ENCODE assay signal across 8 cellular contexts in the genomic region with DNA sequence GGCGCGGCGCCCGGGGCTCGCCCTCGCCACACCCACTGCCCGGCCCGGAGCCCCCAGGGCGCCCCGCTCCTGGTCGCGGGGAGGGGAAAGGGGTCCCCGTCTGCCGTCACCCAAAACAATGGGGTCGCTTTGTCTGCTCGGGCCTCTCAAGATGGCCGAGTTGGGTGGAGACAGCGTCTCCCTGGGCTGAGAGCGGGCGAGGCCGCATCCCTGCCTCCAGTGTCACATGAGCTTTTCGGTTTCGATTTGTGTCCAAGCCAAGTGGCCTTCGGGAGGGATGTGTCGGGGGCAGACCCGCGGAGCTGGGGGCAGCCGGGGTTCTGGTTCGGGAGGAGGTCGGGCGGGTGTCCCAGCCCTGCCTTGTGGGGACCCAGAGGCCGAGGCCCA. TPM values are rescaled to one million over a fixed set of nuclear protein-coding genes. Genes with fewer than 3 reads are reported as not detected.
A peak's percentile ranks its signal among the peaks of the same experiment; 100 is the strongest.
DNase-seq lines count a peak whose midpoint lies in the region; ATAC-seq and TF ChIP-seq lines count a peak whose summit lies in the region.

No MANE protein-coding gene starts in this region.

- no peaks in the 10 kb centered on the region for H3K9me3 Mint-ChIP-seq in progenitor cell of endocrine pancreas (ENCODE audit: low read depth)

- peaks cover 27% of the 10 kb centered on the region for H3K36me3 ChIP-seq in DND-41 (ENCODE audit: insufficient read depth, low read length)

- H3K27ac ChIP-seq in DND-41 (ENCODE audit: low read length) (peak overlapping the region; percentile 89), adipose tissue (ENCODE audit: low read depth, low read length) (peak overlapping the region; percentile 51)

- peak overlapping the region; percentile 73 to 96 for H3K4me3 ChIP-seq in DND-41 (ENCODE audit: low read depth in 1 of 2, low read length in 2 of 2)

- peaks cover 45% of the 10 kb centered on the region for H3K4me1 ChIP-seq in DND-41 (ENCODE audit: insufficient read depth, low read length)

- H3K27ac Mint-ChIP-seq in progenitor cell of endocrine pancreas = peak overlapping the region; percentile 94

- 0% methylated on average over 20 to 32 of the region's 32 CpGs for WGBS in adipose tissue, 3 donors

- H3K4me1 Mint-ChIP-seq in progenitor cell of endocrine pancreas (ENCODE audit: low read depth) = peaks cover 19% of the 10 kb centered on the region

- H3K27me3 Mint-ChIP-seq in progenitor cell of endocrine pancreas = peaks cover 9% of the 10 kb centered on the region

- peak overlapping the region; percentile 87 for H3K4me3 Mint-ChIP-seq in progenitor cell of endocrine pancreas (ENCODE audit: low read depth)

- H4K20me1 ChIP-seq in DND-41 (ENCODE audit: insufficient read depth, low read length) = peaks cover 29% of the 10 kb centered on the region

- TF ChIP-seq CTCF in DND-41 (IDR thresholded peaks at IDR 0.05; ENCODE audit: borderline replicate concordance, extremely low read depth, low read length, poor library complexity, severe bottlenecking) (no peak), progenitor cell of endocrine pancreas (IDR thresholded peaks at IDR 0.05; ENCODE audit: unreplicated experiment) (no peak)

- ATAC-seq in DND-41 (ENCODE audit: insufficient read depth, low read depth) (peak; percentile 59), GM21447 (IDR thresholded peaks at IDR 0.05; ENCODE audit: unreplicated experiment) (peak; percentile 43), SK-N-SH treated with all-trans-retinoic acid at 6 μM for 48 hours (peak; percentile 51), left cardiac atrium (peak; percentile 48 to 64)

- H3K27me3 ChIP-seq in DND-41 (ENCODE audit: insufficient read depth, low read length, poor library complexity) = no peaks in the 10 kb centered on the region

- H3K9ac ChIP-seq in DND-41 (ENCODE audit: low read depth, low read length) = peak overlapping the region; percentile 97

- peaks cover 57% of the 10 kb centered on the region for H3K79me2 ChIP-seq in DND-41 (ENCODE audit: insufficient read depth, low read length)

- H3K36me3 Mint-ChIP-seq in progenitor cell of endocrine pancreas (ENCODE audit: insufficient read depth) = peaks cover 3% of the 10 kb centered on the region

- H3K4me2 ChIP-seq in DND-41 (ENCODE audit: insufficient read depth, low read length) = peak overlapping the region; percentile 93

- H2AFZ ChIP-seq in DND-41 (ENCODE audit: low read depth, low read length) = peak overlapping the region; percentile 85

- intact Hi-C loops in left cardiac atrium (cut with DNase I) = loop anchor here (10.0 kb wide), 1 partner anchor 200 kb away; a partner anchor contains a TSS

- DNase-seq in DND-41 (peak; percentile 72), HuH-7 (ENCODE audit: low spot score) (peak; percentile 72), left cardiac atrium (peak; percentile 80), progenitor cell of endocrine pancreas (ENCODE audit: low spot score, unreplicated experiment) (peak; percentile 37), GOT3 (lab: John Stamatoyannopoulos, UW) (no peak)

- no peaks in the 10 kb centered on the region for H3K9me3 ChIP-seq in DND-41 (ENCODE audit: insufficient read depth, low read length, severe bottlenecking)

TF ChIP-seq in SK-N-SH treated with all-trans-retinoic acid at 6 μM for 48 hours, 23 proteins besides CTCF, POLR2A, EP300 and RAD21 (continues in another document):
- TF ChIP-seq, protein P1, sequence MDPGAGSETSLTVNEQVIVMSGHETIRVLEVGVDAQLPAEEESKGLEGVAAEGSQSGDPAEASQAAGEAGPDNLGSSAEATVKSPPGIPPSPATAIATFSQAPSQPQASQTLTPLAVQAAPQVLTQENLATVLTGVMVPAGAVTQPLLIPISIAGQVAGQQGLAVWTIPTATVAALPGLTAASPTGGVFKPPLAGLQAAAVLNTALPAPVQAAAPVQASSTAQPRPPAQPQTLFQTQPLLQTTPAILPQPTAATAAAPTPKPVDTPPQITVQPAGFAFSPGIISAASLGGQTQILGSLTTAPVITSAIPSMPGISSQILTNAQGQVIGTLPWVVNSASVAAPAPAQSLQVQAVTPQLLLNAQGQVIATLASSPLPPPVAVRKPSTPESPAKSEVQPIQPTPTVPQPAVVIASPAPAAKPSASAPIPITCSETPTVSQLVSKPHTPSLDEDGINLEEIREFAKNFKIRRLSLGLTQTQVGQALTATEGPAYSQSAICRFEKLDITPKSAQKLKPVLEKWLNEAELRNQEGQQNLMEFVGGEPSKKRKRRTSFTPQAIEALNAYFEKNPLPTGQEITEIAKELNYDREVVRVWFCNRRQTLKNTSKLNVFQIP (CRISPR knock-in tag; IDR thresholded peaks at IDR 0.05; ENCODE audit: borderline replicate concordance, low read depth) = no peak
- TF ChIP-seq RARB (CRISPR knock-in tag; IDR thresholded peaks at IDR 0.05) (no peak), OSR1 (CRISPR knock-in tag; IDR thresholded peaks at IDR 0.05) (no peak), ARNTL (CRISPR knock-in tag; IDR thresholded peaks at IDR 0.05; ENCODE audit: borderline replicate concordance, low read depth) (no peak), ESRRG (CRISPR knock-in tag; IDR thresholded peaks at IDR 0.05) (no peak), ISL1 (CRISPR knock-in tag; IDR thresholded peaks at IDR 0.05) (no peak), GLIS3 (CRISPR knock-in tag; IDR thresholded peaks at IDR 0.05) (no peak), ZNF70 (CRISPR knock-in tag; IDR thresholded peaks at IDR 0.05) (no peak), PPARA (CRISPR knock-in tag; IDR thresholded peaks at IDR 0.05; ENCODE audit: borderline replicate concordance) (no peak), ZFP30 (CRISPR knock-in tag; IDR thresholded peaks at IDR 0.05) (no peak)
- TF ChIP-seq, protein P2, sequence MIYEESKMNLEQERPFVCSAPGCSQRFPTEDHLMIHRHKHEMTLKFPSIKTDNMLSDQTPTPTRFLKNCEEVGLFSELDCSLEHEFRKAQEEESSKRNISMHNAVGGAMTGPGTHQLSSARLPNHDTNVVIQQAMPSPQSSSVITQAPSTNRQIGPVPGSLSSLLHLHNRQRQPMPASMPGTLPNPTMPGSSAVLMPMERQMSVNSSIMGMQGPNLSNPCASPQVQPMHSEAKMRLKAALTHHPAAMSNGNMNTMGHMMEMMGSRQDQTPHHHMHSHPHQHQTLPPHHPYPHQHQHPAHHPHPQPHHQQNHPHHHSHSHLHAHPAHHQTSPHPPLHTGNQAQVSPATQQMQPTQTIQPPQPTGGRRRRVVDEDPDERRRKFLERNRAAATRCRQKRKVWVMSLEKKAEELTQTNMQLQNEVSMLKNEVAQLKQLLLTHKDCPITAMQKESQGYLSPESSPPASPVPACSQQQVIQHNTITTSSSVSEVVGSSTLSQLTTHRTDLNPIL (CRISPR knock-in tag; IDR thresholded peaks at IDR 0.05; ENCODE audit: low read depth) = no peak
- TF ChIP-seq, protein P3, sequence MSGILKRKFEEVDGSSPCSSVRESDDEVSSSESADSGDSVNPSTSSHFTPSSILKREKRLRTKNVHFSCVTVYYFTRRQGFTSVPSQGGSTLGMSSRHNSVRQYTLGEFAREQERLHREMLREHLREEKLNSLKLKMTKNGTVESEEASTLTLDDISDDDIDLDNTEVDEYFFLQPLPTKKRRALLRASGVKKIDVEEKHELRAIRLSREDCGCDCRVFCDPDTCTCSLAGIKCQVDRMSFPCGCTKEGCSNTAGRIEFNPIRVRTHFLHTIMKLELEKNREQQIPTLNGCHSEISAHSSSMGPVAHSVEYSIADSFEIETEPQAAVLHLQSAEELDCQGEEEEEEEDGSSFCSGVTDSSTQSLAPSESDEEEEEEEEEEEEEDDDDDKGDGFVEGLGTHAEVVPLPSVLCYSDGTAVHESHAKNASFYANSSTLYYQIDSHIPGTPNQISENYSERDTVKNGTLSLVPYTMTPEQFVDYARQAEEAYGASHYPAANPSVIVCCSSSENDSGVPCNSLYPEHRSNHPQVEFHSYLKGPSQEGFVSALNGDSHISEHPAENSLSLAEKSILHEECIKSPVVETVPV (CRISPR knock-in tag; IDR thresholded peaks at IDR 0.05) = no peak
- TF ChIP-seq, protein P4, sequence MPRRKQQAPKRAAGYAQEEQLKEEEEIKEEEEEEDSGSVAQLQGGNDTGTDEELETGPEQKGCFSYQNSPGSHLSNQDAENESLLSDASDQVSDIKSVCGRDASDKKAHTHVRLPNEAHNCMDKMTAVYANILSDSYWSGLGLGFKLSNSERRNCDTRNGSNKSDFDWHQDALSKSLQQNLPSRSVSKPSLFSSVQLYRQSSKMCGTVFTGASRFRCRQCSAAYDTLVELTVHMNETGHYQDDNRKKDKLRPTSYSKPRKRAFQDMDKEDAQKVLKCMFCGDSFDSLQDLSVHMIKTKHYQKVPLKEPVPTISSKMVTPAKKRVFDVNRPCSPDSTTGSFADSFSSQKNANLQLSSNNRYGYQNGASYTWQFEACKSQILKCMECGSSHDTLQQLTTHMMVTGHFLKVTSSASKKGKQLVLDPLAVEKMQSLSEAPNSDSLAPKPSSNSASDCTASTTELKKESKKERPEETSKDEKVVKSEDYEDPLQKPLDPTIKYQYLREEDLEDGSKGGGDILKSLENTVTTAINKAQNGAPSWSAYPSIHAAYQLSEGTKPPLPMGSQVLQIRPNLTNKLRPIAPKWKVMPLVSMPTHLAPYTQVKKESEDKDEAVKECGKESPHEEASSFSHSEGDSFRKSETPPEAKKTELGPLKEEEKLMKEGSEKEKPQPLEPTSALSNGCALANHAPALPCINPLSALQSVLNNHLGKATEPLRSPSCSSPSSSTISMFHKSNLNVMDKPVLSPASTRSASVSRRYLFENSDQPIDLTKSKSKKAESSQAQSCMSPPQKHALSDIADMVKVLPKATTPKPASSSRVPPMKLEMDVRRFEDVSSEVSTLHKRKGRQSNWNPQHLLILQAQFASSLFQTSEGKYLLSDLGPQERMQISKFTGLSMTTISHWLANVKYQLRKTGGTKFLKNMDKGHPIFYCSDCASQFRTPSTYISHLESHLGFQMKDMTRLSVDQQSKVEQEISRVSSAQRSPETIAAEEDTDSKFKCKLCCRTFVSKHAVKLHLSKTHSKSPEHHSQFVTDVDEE (CRISPR knock-in tag; IDR thresholded peaks at IDR 0.05) = no peak

RNA-seq across cellular contexts. Expression of a gene that starts 0.8 kb away (rescaled TPM):
- polyA plus RNA-seq in adipose tissue = 100 to 1,000 TPM in 1 of 3 donors, 10 to 100 TPM in 2; 62.7 to 161 (median 92.1) TPM
- 100 to 1,000 TPM; 298 to 361 TPM for total RNA-seq in left cardiac atrium
- 501 and 519 TPM in 2 replicates for total RNA-seq in progenitor cell of endocrine pancreas
